31 cellular contexts compared by ENCODE assay signal in genomic region chr19:4487572-4487971, GRCh38. TPM values are rescaled to one million over a fixed set of nuclear protein-coding genes. Genes with fewer than 3 reads are reported as not detected.
"Had no signal": no experiment of that assay in that cellular context is flagged by ENCODE, and none has a peak within 500 bp of the region (broad histone marks: within the 10 kb centered on the region; RNA-seq: fewer than 3 reads in every experiment).

No MANE protein-coding gene starts in this region.

- H3K9me3 Mint-ChIP-seq: activated CD4-positive, alpha-beta memory T cell treated with anti-CD3 and anti-CD28 coated beads, Interleukin-2, amount 10 ng/mL, durations not matched to agents 7 days and 5 days; activated CD4-positive, alpha-beta T cell treated with anti-CD3 and anti-CD28 coated beads, Interleukin-2, amount 10 ng/mL, durations not matched to agents 7 days and 5 days; activated naive CD4-positive, alpha-beta T cell treated with anti-CD3 and anti-CD28 coated beads, Interleukin-2, amount 50 U/mL, for 72 hours; activated T-helper 2 cell treated with anti-CD3 and anti-CD28 coated beads, Interferon-gamma antibody, Interleukin-2, Interleukin-4, amounts not matched to agents 10 μg/mL and 5 μg/mL and 100 μg/mL, durations not matched to agents 14 hours and 24 hours and 36 hours; natural killer cell; stimulated activated effector memory CD8-positive, alpha-beta T cell treated with anti-CD3 and anti-CD28 coated beads, Interleukin-12 subunit alpha, Interleukin-12 subunit beta, amount 100 ng/mL, for 72 hours; stimulated activated naive CD8-positive, alpha-beta T cell treated with anti-CD3 and anti-CD28 coated beads, Interleukin-15, amount 100 ng/mL, for 72 hours; WTC11 had no signal

- H3K36me3 ChIP-seq: colonic mucosa had no signal

- H3K4me1 ChIP-seq: colonic mucosa, gastroesophageal sphincter, upper lobe of left lung, vagina had no signal

- H3K27me3 Mint-ChIP-seq: activated CD4-positive, alpha-beta memory T cell treated with anti-CD3 and anti-CD28 coated beads, Interleukin-2, amount 10 ng/mL, durations not matched to agents 7 days and 5 days; activated CD4-positive, alpha-beta T cell treated with anti-CD3 and anti-CD28 coated beads, Interleukin-2, amount 10 ng/mL, durations not matched to agents 7 days and 5 days; stimulated activated naive CD8-positive, alpha-beta T cell treated with anti-CD3 and anti-CD28 coated beads, Interleukin-15, amount 100 ng/mL, for 72 hours; T-helper 17 cell had no signal

- ATAC-seq: activated naive CD4-positive, alpha-beta T cell treated with anti-CD3 and anti-CD28 coated beads, Interleukin-2, amount 50 U/mL, for 72 hours; gastroesophageal sphincter; left lobe of liver; natural killer cell; sciatic nerve; stimulated activated effector memory CD8-positive, alpha-beta T cell treated with anti-CD3 and anti-CD28 coated beads, Interleukin-12 subunit alpha, Interleukin-12 subunit beta, amount 100 ng/mL, for 72 hours; stimulated activated naive CD8-positive, alpha-beta T cell treated with anti-CD3 and anti-CD28 coated beads, Interleukin-15, amount 100 ng/mL, for 72 hours; T-helper 17 cell; WTC11 had no signal

- H3K4me3 ChIP-seq: colonic mucosa, gastroesophageal sphincter, lung, skin epidermis, upper lobe of left lung, vagina had no signal

- H3K4me1 Mint-ChIP-seq: natural killer cell; stimulated activated naive CD8-positive, alpha-beta T cell treated with anti-CD3 and anti-CD28 coated beads, Interleukin-15, amount 100 ng/mL, for 72 hours; T-helper 17 cell; WTC11 had no signal

- H3K27me3 ChIP-seq: colonic mucosa, gastroesophageal sphincter, upper lobe of left lung, vagina had no signal

- H3K27ac ChIP-seq: colonic mucosa, gastroesophageal sphincter, skin epidermis, upper lobe of left lung, vagina had no signal

- H3K4me3 Mint-ChIP-seq: activated CD4-positive, alpha-beta memory T cell treated with anti-CD3 and anti-CD28 coated beads, Interleukin-2, amount 10 ng/mL, durations not matched to agents 7 days and 5 days; activated CD4-positive, alpha-beta T cell treated with anti-CD3 and anti-CD28 coated beads, Interleukin-2, amount 10 ng/mL, durations not matched to agents 7 days and 5 days; natural killer cell; stimulated activated effector memory CD8-positive, alpha-beta T cell treated with anti-CD3 and anti-CD28 coated beads, Interleukin-12 subunit alpha, Interleukin-12 subunit beta, amount 100 ng/mL, for 72 hours; stimulated activated naive CD8-positive, alpha-beta T cell treated with anti-CD3 and anti-CD28 coated beads, Interleukin-15, amount 100 ng/mL, for 72 hours; T-helper 17 cell; WTC11 had no signal

- DNase-seq: activated CD4-positive, alpha-beta memory T cell treated with anti-CD3 and anti-CD28 coated beads, Interleukin-2, amount 10 ng/mL, durations not matched to agents 7 days and 5 days; activated CD4-positive, alpha-beta T cell treated with anti-CD3 and anti-CD28 coated beads for 1 hour; activated CD4-positive, alpha-beta T cell treated with anti-CD3 and anti-CD28 coated beads, Interleukin-2, amount 10 ng/mL, durations not matched to agents 7 days and 5 days; activated T-cell treated with anti-CD3 and anti-CD28 coated beads, Interleukin-2, amount 50 U/mL, for 48 hours; cerebellar nuclear complex; colonic mucosa; effector memory CD4-positive, alpha-beta T cell; mesendoderm; natural killer cell; stimulated activated CD4-positive, alpha-beta T cell treated with anti-CD3 and anti-CD28 coated beads, Interleukin-12 subunit alpha, Interleukin-12 subunit beta, amount 100 ng/mL, for 4 hours; stimulated activated CD4-positive, alpha-beta T cell treated with anti-CD3 and anti-CD28 coated beads, Interleukin-4, amount 100 ng/mL, for 24 hours; stimulated activated naive CD8-positive, alpha-beta T cell treated with anti-CD3 and anti-CD28 coated beads, Interleukin-15, amount 100 ng/mL, for 72 hours; substantia nigra; T-helper 17 cell; upper lobe of left lung had no signal

- H3K36me3 Mint-ChIP-seq: natural killer cell had no signal

- H3K9me3 ChIP-seq: colonic mucosa, gastroesophageal sphincter, upper lobe of left lung, vagina had no signal

- H3K27ac Mint-ChIP-seq: activated CD4-positive, alpha-beta memory T cell treated with anti-CD3 and anti-CD28 coated beads, Interleukin-2, amount 10 ng/mL, durations not matched to agents 7 days and 5 days; activated CD4-positive, alpha-beta T cell treated with anti-CD3 and anti-CD28 coated beads, Interleukin-2, amount 10 ng/mL, durations not matched to agents 7 days and 5 days; activated T-helper 2 cell treated with anti-CD3 and anti-CD28 coated beads, Interferon-gamma antibody, Interleukin-2, Interleukin-4, amounts not matched to agents 10 μg/mL and 5 μg/mL and 100 μg/mL, durations not matched to agents 14 hours and 24 hours and 36 hours; natural killer cell; T-helper 17 cell; WTC11 had no signal

RNA-seq across cellular contexts. Expression of gene PLIN4, which starts 30.7 kb away (rescaled TPM):
- total RNA-seq: activated CD4-positive, alpha-beta memory T cell treated with anti-CD3 and anti-CD28 coated beads, Interleukin-2, amount 10 ng/mL, durations not matched to agents 7 days and 5 days; activated CD4-positive, alpha-beta T cell treated with anti-CD3 and anti-CD28 coated beads, Interleukin-2, amount 10 ng/mL, durations not matched to agents 7 days and 5 days; endothelial cell of umbilical vein; osteocyte; T-helper 17 cell had no signal

RNA-seq across cellular contexts. Expression of gene PLIN5, which starts 47.5 kb away (rescaled TPM):
- total RNA-seq: activated CD4-positive, alpha-beta memory T cell treated with anti-CD3 and anti-CD28 coated beads, Interleukin-2, amount 10 ng/mL, durations not matched to agents 7 days and 5 days; activated CD4-positive, alpha-beta T cell treated with anti-CD3 and anti-CD28 coated beads, Interleukin-2, amount 10 ng/mL, durations not matched to agents 7 days and 5 days; bronchial epithelial cell; fibroblast of lung; fibroblast of villous mesenchyme; kidney epithelial cell; osteocyte; T-helper 17 cell had no signal
- polyA plus RNA-seq: fibroblast of lung had no signal

RNA-seq across cellular contexts. Expression of gene LRG1, which starts 52.3 kb away (rescaled TPM):
- total RNA-seq: fibroblast of lung, fibroblast of villous mesenchyme, osteocyte had no signal
